24 cellular contexts compared by ENCODE assay signal in the genomic region with DNA sequence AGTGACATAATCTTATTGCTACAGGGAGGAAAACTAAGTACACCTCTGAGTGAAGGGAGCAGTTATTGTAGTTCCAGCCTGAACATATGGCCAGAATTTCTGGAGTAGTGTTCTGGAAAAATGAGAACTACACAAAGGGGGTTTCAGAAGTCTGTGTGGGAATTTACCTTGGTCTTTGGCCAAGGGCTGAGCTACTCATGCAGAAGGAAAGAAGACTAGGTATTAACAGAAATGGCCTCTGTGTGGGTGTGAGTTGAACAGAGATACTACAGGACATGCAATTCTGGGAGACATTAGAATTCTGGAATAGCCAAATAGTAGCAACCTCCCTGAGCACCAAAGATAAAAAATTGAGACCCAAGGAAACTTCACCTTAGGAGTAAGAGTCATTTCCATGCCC.
A peak's percentile ranks its signal among the peaks of the same experiment; 100 is the strongest.
DNase-seq lines count a peak whose midpoint lies in the region; ATAC-seq, FAIRE-seq and TF ChIP-seq lines count a peak whose summit lies in the region.
"Had no signal": no experiment of that assay in that cellular context is flagged by ENCODE, and none has a peak within 500 bp of the region (broad histone marks: within the 10 kb centered on the region; RNA-seq: fewer than 3 reads in every experiment).

No MANE protein-coding gene starts in this region.

- H3K9me1 ChIP-seq in IMR-90 (ENCODE audit: insufficient read depth, low read length): no peaks in the 10 kb centered on the region

- H3K4me3 ChIP-seq in IMR-90 (ENCODE audit: insufficient read depth, low read depth, low read length) (no peak overlapping the region), GM12878 (no peak overlapping the region), testis (no peak overlapping the region)
- H3K4me3 ChIP-seq: hepatocyte, thyroid gland had no signal

- no peak for TF ChIP-seq EP300 in GM12878 (IDR thresholded peaks at IDR 0.05; ENCODE audit: borderline replicate concordance in 1 of 2, control insufficient read depth in 1 of 2, low read depth in 2 of 2, low read length in 2 of 2)

- no peak overlapping the region for H4K91ac ChIP-seq in IMR-90 (ENCODE audit: insufficient read depth, low read depth, low read length)

- H3K14ac ChIP-seq in IMR-90 (replicated peaks; ENCODE audit: low read depth, low read length): no peak overlapping the region

- no peak overlapping the region for H2AK9ac ChIP-seq in IMR-90 (replicated peaks; ENCODE audit: low read depth, low read length, poor library complexity)

- H3K9ac ChIP-seq in IMR-90 (ENCODE audit: low read depth, low read length) (no peak overlapping the region), GM12878 (ENCODE audit: control insufficient read depth, insufficient read depth, low read length) (no peak overlapping the region)

- H3K4me1 ChIP-seq in IMR-90 (ENCODE audit: control insufficient read depth, insufficient read depth, low read length): no peaks in the 10 kb centered on the region
- H3K4me1 ChIP-seq in GM12878 (ENCODE audit: control insufficient read depth, insufficient read depth, low read length): no peaks in the 10 kb centered on the region
- no peaks in the 10 kb centered on the region for H3K4me1 ChIP-seq in testis
- H3K4me1 ChIP-seq: thyroid gland had no signal

- DNase-seq in DMS53 (lab: John Stamatoyannopoulos, UW) (peak; percentile 32), DMS53 treated with DMSO at 0.1 percent for 48 hours (lab: John Stamatoyannopoulos, UW; ENCODE audit: unreplicated experiment) (no peak), IMR-90 (peak; percentile 15), GM12878 (ENCODE audit: low read depth, low spot score) (no peak), AG08396 (ENCODE audit: low spot score) (no peak), NCI-H1417 treated with DMSO at 0.1 percent for 48 hours (lab: John Stamatoyannopoulos, UW) (no peak), testis (no peak)
- no peak for DNase-seq in central memory CD4-positive, alpha-beta T cell
- DNase-seq: activated CD4-positive, alpha-beta T cell treated with anti-CD3 and anti-CD28 coated beads, Interleukin-2, amount 10 ng/mL, durations not matched to agents 7 days and 5 days; CD8-positive, alpha-beta memory T cell; effector CD4-positive, alpha-beta T cell; foreskin melanocyte; HCEC 1CT; NCI-H1105; NCI-H510A treated with DMSO at 0.1 percent for 48 hours; stimulated activated CD4-positive, alpha-beta T cell treated with anti-CD3 and anti-CD28 coated beads, Interleukin-4, amount 100 ng/mL, for 1 hour; stimulated activated naive CD8-positive, alpha-beta T cell treated with anti-CD3 and anti-CD28 coated beads, Interleukin-15, Interleukin-2, amounts not matched to agents 100 U/mL and 50 U/mL, for 24 hours; thyroid gland had no signal

- H3K79me2 ChIP-seq in GM12878 (ENCODE audit: control insufficient read depth, insufficient read depth, low read length): no peaks in the 10 kb centered on the region
- H3K79me2 ChIP-seq: hepatocyte had no signal

- no peak overlapping the region for H2AK5ac ChIP-seq in IMR-90 (ENCODE audit: low read depth, low read length)

- no peak overlapping the region for H4K8ac ChIP-seq in IMR-90 (ENCODE audit: low read depth in 2 of 2, low read length in 2 of 2)

- TF ChIP-seq RAD21 in IMR-90 (IDR thresholded peaks at IDR 0.05; ENCODE audit: low read length) (no peak), GM12878 (IDR thresholded peaks at IDR 0.05; ENCODE audit: insufficient read depth, low read depth, low read length) (no peak)

- no peak overlapping the region for H3K23ac ChIP-seq in IMR-90 (ENCODE audit: low read depth, low read length)

- no peaks in the 10 kb centered on the region for H3K79me1 ChIP-seq in IMR-90 (ENCODE audit: low read depth in 1 of 2, low read length in 2 of 2)

- no peak overlapping the region for H3K18ac ChIP-seq in IMR-90 (ENCODE audit: low read depth, low read length)

- no peak for ATAC-seq in IMR-90 (ENCODE audit: low read depth)
- peak; percentile 54 for ATAC-seq in GM12878
- ATAC-seq: HepG2; SK-N-SH treated with all-trans-retinoic acid at 6 μM for 48 hours; stimulated activated naive CD8-positive, alpha-beta T cell treated with anti-CD3 and anti-CD28 coated beads, Interleukin-15, Interleukin-2, amounts not matched to agents 100 U/mL and 50 U/mL, for 24 hours had no signal

- TF ChIP-seq POLR2A in IMR-90 (IDR thresholded peaks at IDR 0.05; ENCODE audit: low read depth, low read length) (no peak), GM12878 (IDR thresholded peaks at IDR 0.05; ENCODE audit: low read depth, low read length) (no peak), testis (IDR thresholded peaks at IDR 0.05) (no peak)

- no peak overlapping the region for H2BK20ac ChIP-seq in IMR-90 (ENCODE audit: low read depth, low read length)

- CTCF ChIA-PET in IMR-90 (lab: Yijun Ruan, JAX) (no interaction called here), GM12878 (lab: Yijun Ruan, JAX) (interaction anchor here (0.6 kb wide), 1 partner anchor 353 kb away, joined by 3 read pairs; no protein-coding TSS in a partner anchor)

- H4K5ac ChIP-seq in IMR-90 (ENCODE audit: low read depth, low read length): no peak overlapping the region

- no peak overlapping the region for H2BK5ac ChIP-seq in IMR-90 (ENCODE audit: low read depth, low read length, poor library complexity, severe bottlenecking)

- BruUV-seq in IMR-90 (replicated peaks; lab: Mats Ljungman, UMichigan) (no TSS peak), GM12878 (replicated peaks; lab: Mats Ljungman, UMichigan) (no TSS peak)

- H3K56ac ChIP-seq in IMR-90 (ENCODE audit: extremely low read depth, insufficient read depth, low read length): no peak overlapping the region

- no peak overlapping the region for H2BK15ac ChIP-seq in IMR-90 (ENCODE audit: low read depth, low read length)

- FAIRE-seq in GM12878 (lab: Jason Lieb, UNC): no peak
- FAIRE-seq: HepG2 had no signal

- in situ Hi-C loops in IMR-90 (cut with MboI; ENCODE audit: low sequenced_read_pairs) (no loop called here), GM12878 (cut with MboI) (no loop called here)

- dilution Hi-C loops in IMR-90 (cut with HindIII; ENCODE audit: low sequenced_read_pairs, unreplicated experiment): no loop called here

- H2AFZ ChIP-seq in IMR-90 (replicated peaks; ENCODE audit: low read length, poor library complexity) (no peak overlapping the region), GM12878 (ENCODE audit: control insufficient read depth, low read depth, low read length) (no peak overlapping the region)
- H2AFZ ChIP-seq: hepatocyte had no signal

- H3K4me2 ChIP-seq in IMR-90 (ENCODE audit: low read depth, low read length): no peak overlapping the region
- no peak overlapping the region for H3K4me2 ChIP-seq in GM12878 (ENCODE audit: control insufficient read depth, insufficient read depth)
- H3K4me2 ChIP-seq: hepatocyte had no signal

- 0 out of 2 replicates have a peak, but pooled peaks cover 2% of the 10 kb centered on the region for H3K9me3 ChIP-seq in IMR-90 (ENCODE audit: control insufficient read depth, insufficient read depth, low read length)
- H3K9me3 ChIP-seq in GM12878 (replicated peaks; ENCODE audit: control insufficient read depth, insufficient read depth, low read length): no peaks in the 10 kb centered on the region
- H3K9me3 ChIP-seq in testis: no peaks in the 10 kb centered on the region
- H3K9me3 ChIP-seq: thyroid gland had no signal

- H2BK120ac ChIP-seq in IMR-90 (ENCODE audit: low read depth, low read length): no peak overlapping the region

- H4K20me1 ChIP-seq in IMR-90 (ENCODE audit: insufficient read depth, low read length): no peaks in the 10 kb centered on the region
- no peaks in the 10 kb centered on the region for H4K20me1 ChIP-seq in GM12878 (ENCODE audit: control insufficient read depth, insufficient read depth)

- intact Hi-C loops in IMR-90 (cut with micrococcal nuclease) (no loop called here), GM12878 (cut with micrococcal nuclease; ENCODE audit: unreplicated experiment) (no loop called here), testis (cut with DNase I; ENCODE audit: low total_unique reads) (no loop called here)

- H3K27ac ChIP-seq in IMR-90 (ENCODE audit: insufficient read depth, low read length) (no peak overlapping the region), GM12878 (ENCODE audit: control insufficient read depth, insufficient read depth) (no peak overlapping the region), testis (no peak overlapping the region)
- H3K27ac ChIP-seq: 22Rv1, hepatocyte, HL-60, thyroid gland, VCaP had no signal

- POLR2A ChIA-PET in IMR-90 (lab: Charles Lee; ENCODE audit: unreplicated experiment): no interaction called here
- POLR2A ChIA-PET in GM12878 (lab: Charles Lee): no interaction called here

- RAD21 ChIA-PET in GM12878 (lab: Charles Lee; ENCODE audit: unreplicated experiment): no interaction called here

- SMC1A ChIA-PET in GM12878 (lab: Charles Lee; ENCODE audit: uncharacterized antibody, unreplicated experiment): interaction anchor here (1.2 to 1.3 kb wide), 2 partner anchors 9 to 12 kb away, joined by 3 read pairs; no protein-coding TSS in a partner anchor

- no peaks in the 10 kb centered on the region for H3K27me3 ChIP-seq in IMR-90 (ENCODE audit: control insufficient read depth, insufficient read depth, low read length)
- H3K27me3 ChIP-seq in GM12878 (replicated peaks in 1 of 2; ENCODE audit: control insufficient read depth in 2 of 2, insufficient read depth in 2 of 2, low read length in 1 of 2): no peaks in the 10 kb centered on the region
- no peaks in the 10 kb centered on the region for H3K27me3 ChIP-seq in testis
- H3K27me3 ChIP-seq: hepatocyte, thyroid gland had no signal

- no peaks in the 10 kb centered on the region for H3K36me3 ChIP-seq in IMR-90 (ENCODE audit: control insufficient read depth, insufficient read depth, low read length)
- H3K36me3 ChIP-seq in GM12878 (ENCODE audit: control insufficient read depth in 2 of 2, insufficient read depth in 2 of 2, low read length in 1 of 2): no peaks in the 10 kb centered on the region
- H3K36me3 ChIP-seq in testis (ENCODE audit: low read depth, missing control alignments): no peaks in the 10 kb centered on the region
- H3K36me3 ChIP-seq: thyroid gland had no signal

- TF ChIP-seq CTCF in IMR-90 (conservative IDR thresholded peaks at IDR 0.05; ENCODE audit: low read depth, low read length): no peak
- TF ChIP-seq CTCF in GM12878 (IDR thresholded peaks at IDR 0.05 in 2 of 3, conservative IDR thresholded peaks at IDR 0.05 in 1 of 3; ENCODE audit: control insufficient read depth in 2 of 3, extremely low read depth in 1 of 3, insufficient read depth in 1 of 3, low read depth in 3 of 3, low read length in 3 of 3): no peak
- TF ChIP-seq CTCF in testis (IDR thresholded peaks at IDR 0.05): no peak

- no peak overlapping the region for H3K4ac ChIP-seq in IMR-90 (ENCODE audit: low read depth, low read length)

TF ChIP-seq in IMR-90, 13 proteins besides CTCF, POLR2A, EP300 and RAD21 (continues in another document):
- no peak for TF ChIP-seq FOS (IDR thresholded peaks at IDR 0.05; ENCODE audit: low read depth, low read length)
- no peak for TF ChIP-seq MAFK (IDR thresholded peaks at IDR 0.05; ENCODE audit: low read depth, low read length)
- no peak for TF ChIP-seq RCOR1 (IDR thresholded peaks at IDR 0.05; ENCODE audit: insufficient replicate concordance, low read length)

TF ChIP-seq in GM12878, 131 proteins besides CTCF, POLR2A, EP300 and RAD21:
- TF ChIP-seq ETV6 (conservative IDR thresholded peaks at IDR 0.05 in 1 of 2, IDR thresholded peaks at IDR 0.05 in 1 of 2; ENCODE audit: borderline replicate concordance in 1 of 2, low read depth in 1 of 2) (no peak), CEBPB (IDR thresholded peaks at IDR 0.05; ENCODE audit: borderline replicate concordance in 1 of 2, low read depth in 2 of 2, low read length in 2 of 2) (no peak), NFIC (IDR thresholded peaks at IDR 0.05; ENCODE audit: low read depth, low read length) (peak; percentile 15; the same call in 1 of the 2 replicates)

Comparison
In these comparisons a context has a peak if more than half of its experiments do, and no peak if none do; other contexts are left out.
1. DNase-seq: peak in DMS53 (single experiment) and IMR-90 (single experiment); none in DMS53 treated with DMSO at 0.1 percent for 48 hours (single experiment), GM12878 (single experiment), central memory CD4-positive, alpha-beta T cell (single experiment), AG08396 (single experiment), NCI-H1417 treated with DMSO at 0.1 percent for 48 hours (single experiment) and testis (single experiment).